Comparison of ENCODE assay signal across 25 cellular contexts in genomic region chr15:93266291-93266690, GRCh38.
A peak's percentile ranks its signal among the peaks of the same experiment; 100 is the strongest.
DNase-seq lines count a peak whose midpoint lies in the region; ATAC-seq and TF ChIP-seq lines count a peak whose summit lies in the region.
"Had no signal": no experiment of that assay in that cellular context is flagged by ENCODE, and none has a peak within 500 bp of the region (broad histone marks: within the 10 kb centered on the region; RNA-seq: fewer than 3 reads in every experiment).

No MANE protein-coding gene starts in this region.

- H3K4me3 Mint-ChIP-seq in WTC11: no peak overlapping the region
- no peak overlapping the region for H3K4me3 Mint-ChIP-seq in endothelial cell (ENCODE audit: unreplicated experiment)
- H3K4me3 Mint-ChIP-seq in activated naive CD4-positive, alpha-beta T cell treated with anti-CD3 and anti-CD28 coated beads for 36 hours: no peak overlapping the region
- H3K4me3 Mint-ChIP-seq: CD14-positive monocyte; CD4-positive, alpha-beta memory T cell; CD4-positive, CD25-positive, alpha-beta regulatory T cell; CD8-positive, alpha-beta memory T cell had no signal

- H3K36me3 ChIP-seq in osteoblast (ENCODE audit: insufficient read depth, low read length): no peaks in the 10 kb centered on the region
- H3K36me3 ChIP-seq: BE2C had no signal

- H3K9me3 Mint-ChIP-seq in WTC11 (0 out of 2 replicates have a peak, but pooled peaks cover 7% of the 10 kb centered on the region), endothelial cell (ENCODE audit: unreplicated experiment) (peaks cover 2% of the 10 kb centered on the region)
- no peaks in the 10 kb centered on the region for H3K9me3 Mint-ChIP-seq in activated naive CD4-positive, alpha-beta T cell treated with anti-CD3 and anti-CD28 coated beads for 36 hours

- TF ChIP-seq CTCF in WTC11 (IDR thresholded peaks at IDR 0.05) (no peak), endothelial cell (IDR thresholded peaks at IDR 0.05; ENCODE audit: unreplicated experiment) (no peak), osteoblast (IDR thresholded peaks at IDR 0.05; ENCODE audit: extremely low read depth, low read depth, low read length) (no peak)

- no peak overlapping the region for H2AFZ ChIP-seq in osteoblast (ENCODE audit: low read length)

- CTCF ChIA-PET in WTC11 (lab: Charles Lee): no interaction called here
- CTCF ChIA-PET in activated naive CD4-positive, alpha-beta T cell treated with anti-CD3 and anti-CD28 coated beads for 36 hours (lab: Charles Lee): no interaction called here

- no peak overlapping the region for H3K27ac ChIP-seq in osteoblast (ENCODE audit: low read depth, low read length)
- H3K27ac ChIP-seq: BLaER1 had no signal

- intact Hi-C loops in Right ventricle myocardium superior (cut with DNase I): no loop called here
- intact Hi-C loops in activated naive CD4-positive, alpha-beta T cell treated with anti-CD3 and anti-CD28 coated beads for 36 hours (cut with micrococcal nuclease): no loop called here

- POLR2A ChIA-PET in WTC11 (lab: Charles Lee): no interaction called here

- H3K27ac Mint-ChIP-seq in WTC11 (no peak overlapping the region), endothelial cell (ENCODE audit: unreplicated experiment) (no peak overlapping the region)
- H3K27ac Mint-ChIP-seq in activated naive CD4-positive, alpha-beta T cell treated with anti-CD3 and anti-CD28 coated beads for 36 hours: no peak overlapping the region
- H3K27ac Mint-ChIP-seq: CD4-positive, alpha-beta memory T cell; CD4-positive, CD25-positive, alpha-beta regulatory T cell had no signal

- no peaks in the 10 kb centered on the region for H3K36me3 Mint-ChIP-seq in WTC11
- peaks cover 7% of the 10 kb centered on the region for H3K36me3 Mint-ChIP-seq in endothelial cell (ENCODE audit: low read depth, unreplicated experiment)
- no peaks in the 10 kb centered on the region for H3K36me3 Mint-ChIP-seq in activated naive CD4-positive, alpha-beta T cell treated with anti-CD3 and anti-CD28 coated beads for 36 hours (ENCODE audit: low read depth)
- H3K36me3 Mint-ChIP-seq: CD4-positive, alpha-beta memory T cell; CD4-positive, CD25-positive, alpha-beta regulatory T cell had no signal

- no peaks in the 10 kb centered on the region for H3K79me2 ChIP-seq in osteoblast (ENCODE audit: insufficient read depth, low read length)

- H3K4me1 Mint-ChIP-seq in WTC11 (peaks cover 18% of the 10 kb centered on the region), endothelial cell (ENCODE audit: unreplicated experiment) (peaks cover 2% of the 10 kb centered on the region)
- H3K4me1 Mint-ChIP-seq in activated naive CD4-positive, alpha-beta T cell treated with anti-CD3 and anti-CD28 coated beads for 36 hours (ENCODE audit: low read depth): no peaks in the 10 kb centered on the region
- H3K4me1 Mint-ChIP-seq: CD4-positive, CD25-positive, alpha-beta regulatory T cell had no signal

- no peak overlapping the region for H3K4me2 ChIP-seq in osteoblast (ENCODE audit: insufficient read depth, low read length)
- H3K4me2 ChIP-seq: BLaER1 had no signal

- peaks cover 10% of the 10 kb centered on the region for H3K27me3 Mint-ChIP-seq in WTC11 (ENCODE audit: low read depth)
- H3K27me3 Mint-ChIP-seq in endothelial cell (ENCODE audit: unreplicated experiment): peaks cover 9% of the 10 kb centered on the region
- no peaks in the 10 kb centered on the region for H3K27me3 Mint-ChIP-seq in activated naive CD4-positive, alpha-beta T cell treated with anti-CD3 and anti-CD28 coated beads for 36 hours (ENCODE audit: low read depth)

- H4K20me1 ChIP-seq in osteoblast (ENCODE audit: insufficient read depth, low read length): no peaks in the 10 kb centered on the region
- H4K20me1 ChIP-seq: BLaER1 had no signal

- no peak overlapping the region for H3K4me3 ChIP-seq in osteoblast (ENCODE audit: insufficient read depth, low read length)
- H3K4me3 ChIP-seq: BLaER1, GM12878 had no signal

- ATAC-seq in WTC11: peak; percentile 48; the same call in 1 of the 2 replicates
- no peak for ATAC-seq in GM19035 (IDR thresholded peaks at IDR 0.05; ENCODE audit: unreplicated experiment)
- no peak for ATAC-seq in Right ventricle myocardium superior (ENCODE audit: poor library complexity)
- ATAC-seq: GM12878 had no signal

- H3K9me3 ChIP-seq in osteoblast (ENCODE audit: low read depth, low read length): peaks cover 10% of the 10 kb centered on the region
- H3K9me3 ChIP-seq: BE2C had no signal

- DNase-seq in WTC11 (ENCODE audit: low spot score) (no peak), endothelial cell (ENCODE audit: low spot score) (peak; percentile 24), osteoblast (ENCODE audit: insufficient read length, low spot score, missing footprints) (peak; percentile 25), Right ventricle myocardium superior (no peak)
- DNase-seq in activated CD4-positive, CD25-positive, alpha-beta regulatory T cell (lab: John Stamatoyannopoulos, UW): no peak
- DNase-seq in activated naive CD4-positive, alpha-beta T cell treated with anti-CD3 and anti-CD28 coated beads for 36 hours: no peak
- DNase-seq: 8988T; ACHN; BE2C; C1 segment of cervical spinal cord; CD4-positive, alpha-beta memory T cell; CD4-positive, CD25-positive, alpha-beta regulatory T cell; CD8-positive, alpha-beta memory T cell; COR-L47; DMS 273 treated with DMSO at 0.1 percent for 48 hours; DMS153; DMS53; DMS79; DND-41; EL; GDM1 had no signal

- H3K27me3 ChIP-seq in osteoblast (ENCODE audit: insufficient read depth, low read length): no peaks in the 10 kb centered on the region
- H3K27me3 ChIP-seq: BE2C, BLaER1 had no signal

- no peaks in the 10 kb centered on the region for H3K4me1 ChIP-seq in osteoblast (ENCODE audit: insufficient read depth, low read length)
- H3K4me1 ChIP-seq: BE2C had no signal

TF ChIP-seq in WTC11, 78 proteins besides CTCF, POLR2A, EP300 and RAD21:
- TF ChIP-seq ATF3 (CRISPR knock-in tag; conservative IDR thresholded peaks at IDR 0.05) (no peak), SP1 (CRISPR knock-in tag; conservative IDR thresholded peaks at IDR 0.05) (no peak), NFYB (CRISPR knock-in tag; conservative IDR thresholded peaks at IDR 0.05; ENCODE audit: low read depth) (no peak), ZNF416 (CRISPR knock-in tag; IDR thresholded peaks at IDR 0.05) (no peak), NR2C2 (CRISPR knock-in tag; IDR thresholded peaks at IDR 0.05) (no peak), HMGXB4 (CRISPR knock-in tag; IDR thresholded peaks at IDR 0.05) (no peak), ZMAT4 (CRISPR knock-in tag; IDR thresholded peaks at IDR 0.05) (no peak), E2F5 (CRISPR knock-in tag; IDR thresholded peaks at IDR 0.05) (no peak), GABPB1 (CRISPR knock-in tag; IDR thresholded peaks at IDR 0.05) (no peak), ZNF396 (CRISPR knock-in tag; IDR thresholded peaks at IDR 0.05; ENCODE audit: borderline replicate concordance) (no peak)

Comparison
In these comparisons a context has a peak if more than half of its experiments do, and no peak if none do; other contexts are left out.
1. DNase-seq: peak in endothelial cell (single experiment) and osteoblast (single experiment); none in WTC11 (single experiment), activated CD4-positive, CD25-positive, alpha-beta regulatory T cell (0 of 4), Right ventricle myocardium superior (single experiment) and activated naive CD4-positive, alpha-beta T cell treated with anti-CD3 and anti-CD28 coated beads for 36 hours (single experiment).